20 cellular contexts compared by ENCODE assay signal in the genomic region with DNA sequence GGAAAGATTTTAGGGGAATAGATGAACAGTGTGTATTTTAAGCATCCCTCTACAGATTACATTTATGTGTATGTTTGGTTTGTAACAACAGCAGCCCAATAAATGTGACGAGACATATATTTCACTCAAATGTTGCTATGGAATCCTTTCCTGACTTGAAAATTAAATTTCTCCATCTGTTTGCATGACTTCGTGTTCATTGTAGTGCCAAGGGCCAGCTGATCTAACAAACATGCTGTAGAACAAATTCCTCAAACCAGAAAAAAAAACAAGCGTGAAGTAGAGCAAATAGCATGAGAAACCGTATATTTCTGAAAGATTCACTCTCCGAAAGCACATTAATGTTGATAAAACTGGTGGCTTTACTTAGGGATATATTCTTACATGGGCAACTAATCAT.
DNase-seq lines count a peak whose midpoint lies in the region; TF ChIP-seq lines count a peak whose summit lies in the region.
"Had no signal": no experiment of that assay in that cellular context is flagged by ENCODE, and none has a peak within 500 bp of the region (broad histone marks: within the 10 kb centered on the region; RNA-seq: fewer than 3 reads in every experiment).

No MANE protein-coding gene starts in this region.

- H3K9me3 ChIP-seq in endocrine pancreas (ENCODE audit: control insufficient read depth, low read length) (peaks cover 3% of the 10 kb centered on the region), skeletal muscle satellite cell (replicated peaks; ENCODE audit: low read length) (no peaks in the 10 kb centered on the region)
- H3K9me3 ChIP-seq: testis had no signal

- H3K4me1 ChIP-seq in endocrine pancreas (ENCODE audit: control insufficient read depth, insufficient read depth, low read length) (peaks cover 24% of the 10 kb centered on the region), skeletal muscle satellite cell (ENCODE audit: control insufficient read depth, insufficient read depth, low read length) (peaks cover 18% of the 10 kb centered on the region)
- H3K4me1 ChIP-seq: foreskin keratinocyte, testis had no signal

- H3K4me2 ChIP-seq in skeletal muscle satellite cell (ENCODE audit: low read length), result peak overlapping the region; percentile 43
- H3K4me2 ChIP-seq: KMS-11 had no signal

- H3K27me3 ChIP-seq in endocrine pancreas (ENCODE audit: control insufficient read depth, insufficient read depth, low read length), result no peaks in the 10 kb centered on the region
- no peaks in the 10 kb centered on the region for H3K27me3 ChIP-seq in skeletal muscle satellite cell (ENCODE audit: control insufficient read depth, insufficient read depth, low read length)
- H3K27me3 ChIP-seq: foreskin keratinocyte, testis had no signal

- peak; percentile 28 for DNase-seq in NCI-H82 (lab: John Stamatoyannopoulos, UW)
- DNase-seq in NCI-H82 treated with DMSO at 0.1 percent for 48 hours (lab: John Stamatoyannopoulos, UW; ENCODE audit: unreplicated experiment), result no peak
- DNase-seq in NCI-H69 (lab: John Stamatoyannopoulos, UW), result peak; percentile 57
- no peak for DNase-seq in ecto neural progenitor cell (ENCODE audit: low spot score)
- no peak for DNase-seq in NCI-H446 treated with DMSO at 0.1 percent for 48 hours (lab: John Stamatoyannopoulos, UW)
- DNase-seq in GM10266 (ENCODE audit: extremely low spot score), result no peak
- DNase-seq: activated T-cell treated with anti-CD3 and anti-CD28 coated beads for 4 hours; amygdala; CD4-positive, alpha-beta T cell; foreskin keratinocyte; mammary epithelial cell; NCI-H345; right cardiac atrium; stimulated activated CD4-positive, alpha-beta T cell treated with anti-CD3 and anti-CD28 coated beads, Interleukin-15, amount 100 ng/mL, for 24 hours; T-cell; testis; WERI-Rb-1 had no signal

- H3K9ac ChIP-seq in endocrine pancreas (ENCODE audit: control insufficient read depth, insufficient read depth, low read length) (no peak overlapping the region), skeletal muscle satellite cell (ENCODE audit: low read depth, low read length) (peak overlapping the region; percentile 6)
- H3K9ac ChIP-seq: KMS-11 had no signal

- TF ChIP-seq CTCF in GM10266 (IDR thresholded peaks at IDR 0.05; ENCODE audit: control insufficient read depth, insufficient read depth, low read depth, missing control alignments), result no peak

- H3K36me3 ChIP-seq in endocrine pancreas (ENCODE audit: control insufficient read depth, insufficient read depth, low read length), result no peaks in the 10 kb centered on the region
- no peaks in the 10 kb centered on the region for H3K36me3 ChIP-seq in skeletal muscle satellite cell (ENCODE audit: insufficient read depth, low read length)
- H3K36me3 ChIP-seq: WERI-Rb-1 had no signal

- peak overlapping the region; percentile 62 for H3K4me3 ChIP-seq in endocrine pancreas (ENCODE audit: control insufficient read depth, insufficient read depth, low read length)
- no peak overlapping the region for H3K4me3 ChIP-seq in skeletal muscle satellite cell (ENCODE audit: low read length)
- H3K4me3 ChIP-seq: testis had no signal

Comparison
In these comparisons a context has a peak if more than half of its experiments do, and no peak if none do; other contexts are left out.
1. DNase-seq: peak in NCI-H82 (single experiment) and NCI-H69 (single experiment); none in NCI-H82 treated with DMSO at 0.1 percent for 48 hours (single experiment), ecto neural progenitor cell (single experiment), NCI-H446 treated with DMSO at 0.1 percent for 48 hours (single experiment) and GM10266 (single experiment).